1 cellular context compared by ENCODE assay signal in the genomic region with DNA sequence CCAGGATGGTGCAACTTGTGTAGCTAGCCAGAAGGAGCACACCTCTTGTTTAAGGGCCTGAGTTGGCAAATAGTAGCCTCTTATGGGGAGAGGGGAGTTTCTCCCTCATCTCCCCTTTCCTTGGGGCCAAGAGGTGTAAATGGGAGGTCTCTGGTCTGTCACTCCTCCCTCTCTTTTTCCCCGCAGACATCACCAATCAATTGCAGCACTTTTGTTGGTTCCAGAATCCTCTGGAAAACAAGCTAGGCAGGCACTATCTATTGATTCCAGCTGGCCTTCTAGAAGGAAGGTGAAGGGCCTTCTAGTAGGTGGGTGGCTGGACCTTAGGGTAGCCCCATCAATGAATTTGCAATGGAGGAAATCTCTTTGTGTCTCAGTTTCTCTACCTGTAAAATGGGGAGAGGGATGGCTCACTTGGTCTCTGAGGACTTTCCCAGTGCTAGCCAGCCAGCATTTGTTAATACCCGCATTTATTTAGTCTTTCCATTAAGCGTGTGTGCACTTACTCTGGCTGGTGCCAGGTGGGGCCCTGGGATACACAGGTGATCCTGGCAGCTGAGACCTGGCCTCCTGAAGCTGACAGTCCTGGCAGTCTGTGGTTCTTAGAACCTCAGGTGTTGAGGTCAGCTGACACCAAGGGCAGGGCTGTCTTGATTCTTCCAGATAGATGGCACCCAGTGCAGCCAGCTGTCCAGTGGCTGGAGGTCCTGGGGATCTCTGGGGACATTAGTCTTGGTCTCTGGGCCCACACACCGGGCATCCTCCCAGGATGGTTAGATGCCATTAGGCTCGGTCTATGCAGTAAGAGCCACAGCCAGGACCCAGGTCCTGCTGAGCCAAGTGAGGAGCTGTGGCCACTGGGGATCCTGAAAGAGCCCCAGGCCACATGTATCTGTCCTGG.
TF ChIP-seq lines count a peak whose summit lies in the region.

No MANE protein-coding gene starts in this region.

TF ChIP-seq in GM23338, 12 proteins besides CTCF, POLR2A, EP300 and RAD21:
- TF ChIP-seq, protein P1, sequence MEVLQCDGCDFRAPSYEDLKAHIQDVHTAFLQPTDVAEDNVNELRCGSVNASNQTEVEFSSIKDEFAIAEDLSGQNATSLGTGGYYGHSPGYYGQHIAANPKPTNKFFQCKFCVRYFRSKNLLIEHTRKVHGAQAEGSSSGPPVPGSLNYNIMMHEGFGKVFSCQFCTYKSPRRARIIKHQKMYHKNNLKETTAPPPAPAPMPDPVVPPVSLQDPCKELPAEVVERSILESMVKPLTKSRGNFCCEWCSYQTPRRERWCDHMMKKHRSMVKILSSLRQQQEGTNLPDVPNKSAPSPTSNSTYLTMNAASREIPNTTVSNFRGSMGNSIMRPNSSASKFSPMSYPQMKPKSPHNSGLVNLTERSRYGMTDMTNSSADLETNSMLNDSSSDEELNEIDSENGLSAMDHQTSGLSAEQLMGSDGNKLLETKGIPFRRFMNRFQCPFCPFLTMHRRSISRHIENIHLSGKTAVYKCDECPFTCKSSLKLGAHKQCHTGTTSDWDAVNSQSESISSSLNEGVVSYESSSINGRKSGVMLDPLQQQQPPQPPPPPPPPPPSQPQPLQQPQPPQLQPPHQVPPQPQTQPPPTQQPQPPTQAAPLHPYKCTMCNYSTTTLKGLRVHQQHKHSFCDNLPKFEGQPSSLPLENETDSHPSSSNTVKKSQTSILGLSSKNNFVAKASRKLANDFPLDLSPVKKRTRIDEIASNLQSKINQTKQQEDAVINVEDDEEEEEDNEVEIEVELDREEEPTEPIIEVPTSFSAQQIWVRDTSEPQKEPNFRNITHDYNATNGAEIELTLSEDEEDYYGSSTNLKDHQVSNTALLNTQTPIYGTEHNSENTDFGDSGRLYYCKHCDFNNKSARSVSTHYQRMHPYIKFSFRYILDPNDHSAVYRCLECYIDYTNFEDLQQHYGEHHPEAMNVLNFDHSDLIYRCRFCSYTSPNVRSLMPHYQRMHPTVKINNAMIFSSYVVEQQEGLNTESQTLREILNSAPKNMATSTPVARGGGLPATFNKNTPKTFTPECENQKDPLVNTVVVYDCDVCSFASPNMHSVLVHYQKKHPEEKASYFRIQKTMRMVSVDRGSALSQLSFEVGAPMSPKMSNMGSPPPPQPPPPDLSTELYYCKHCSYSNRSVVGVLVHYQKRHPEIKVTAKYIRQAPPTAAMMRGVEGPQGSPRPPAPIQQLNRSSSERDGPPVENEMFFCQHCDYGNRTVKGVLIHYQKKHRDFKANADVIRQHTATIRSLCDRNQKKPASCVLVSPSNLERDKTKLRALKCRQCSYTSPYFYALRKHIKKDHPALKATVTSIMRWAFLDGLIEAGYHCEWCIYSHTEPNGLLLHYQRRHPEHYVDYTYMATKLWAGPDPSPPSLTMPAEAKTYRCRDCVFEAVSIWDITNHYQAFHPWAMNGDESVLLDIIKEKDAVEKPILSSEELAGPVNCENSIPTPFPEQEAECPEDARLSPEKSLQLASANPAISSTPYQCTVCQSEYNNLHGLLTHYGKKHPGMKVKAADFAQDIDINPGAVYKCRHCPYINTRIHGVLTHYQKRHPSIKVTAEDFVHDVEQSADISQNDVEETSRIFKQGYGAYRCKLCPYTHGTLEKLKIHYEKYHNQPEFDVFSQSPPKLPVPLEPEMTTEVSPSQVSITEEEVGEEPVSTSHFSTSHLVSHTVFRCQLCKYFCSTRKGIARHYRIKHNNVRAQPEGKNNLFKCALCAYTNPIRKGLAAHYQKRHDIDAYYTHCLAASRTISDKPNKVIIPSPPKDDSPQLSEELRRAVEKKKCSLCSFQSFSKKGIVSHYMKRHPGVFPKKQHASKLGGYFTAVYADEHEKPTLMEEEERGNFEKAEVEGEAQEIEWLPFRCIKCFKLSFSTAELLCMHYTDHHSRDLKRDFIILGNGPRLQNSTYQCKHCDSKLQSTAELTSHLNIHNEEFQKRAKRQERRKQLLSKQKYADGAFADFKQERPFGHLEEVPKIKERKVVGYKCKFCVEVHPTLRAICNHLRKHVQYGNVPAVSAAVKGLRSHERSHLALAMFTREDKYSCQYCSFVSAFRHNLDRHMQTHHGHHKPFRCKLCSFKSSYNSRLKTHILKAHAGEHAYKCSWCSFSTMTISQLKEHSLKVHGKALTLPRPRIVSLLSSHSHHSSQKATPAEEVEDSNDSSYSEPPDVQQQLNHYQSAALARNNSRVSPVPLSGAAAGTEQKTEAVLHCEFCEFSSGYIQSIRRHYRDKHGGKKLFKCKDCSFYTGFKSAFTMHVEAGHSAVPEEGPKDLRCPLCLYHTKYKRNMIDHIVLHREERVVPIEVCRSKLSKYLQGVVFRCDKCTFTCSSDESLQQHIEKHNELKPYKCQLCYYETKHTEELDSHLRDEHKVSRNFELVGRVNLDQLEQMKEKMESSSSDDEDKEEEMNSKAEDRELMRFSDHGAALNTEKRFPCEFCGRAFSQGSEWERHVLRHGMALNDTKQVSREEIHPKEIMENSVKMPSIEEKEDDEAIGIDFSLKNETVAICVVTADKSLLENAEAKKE (CRISPR knock-in tag; IDR thresholded peaks at IDR 0.05) = no peak
- TF ChIP-seq POLR2AphosphoS5 (IDR thresholded peaks at IDR 0.05; ENCODE audit: low read depth) (no peak), REST (IDR thresholded peaks at IDR 0.05; ENCODE audit: unreplicated experiment) (no peak), NANOG (IDR thresholded peaks at IDR 0.05; ENCODE audit: borderline replicate concordance) (no peak), ZNF114 (CRISPR knock-in tag; IDR thresholded peaks at IDR 0.05) (no peak), JUNB (IDR thresholded peaks at IDR 0.05; ENCODE audit: unreplicated experiment) (no peak), ZNF331 (CRISPR knock-in tag; IDR thresholded peaks at IDR 0.05; ENCODE audit: low read depth) (no peak), CREB1 (CRISPR knock-in tag; IDR thresholded peaks at IDR 0.05; ENCODE audit: low read depth) (no peak)
- TF ChIP-seq, protein P2, sequence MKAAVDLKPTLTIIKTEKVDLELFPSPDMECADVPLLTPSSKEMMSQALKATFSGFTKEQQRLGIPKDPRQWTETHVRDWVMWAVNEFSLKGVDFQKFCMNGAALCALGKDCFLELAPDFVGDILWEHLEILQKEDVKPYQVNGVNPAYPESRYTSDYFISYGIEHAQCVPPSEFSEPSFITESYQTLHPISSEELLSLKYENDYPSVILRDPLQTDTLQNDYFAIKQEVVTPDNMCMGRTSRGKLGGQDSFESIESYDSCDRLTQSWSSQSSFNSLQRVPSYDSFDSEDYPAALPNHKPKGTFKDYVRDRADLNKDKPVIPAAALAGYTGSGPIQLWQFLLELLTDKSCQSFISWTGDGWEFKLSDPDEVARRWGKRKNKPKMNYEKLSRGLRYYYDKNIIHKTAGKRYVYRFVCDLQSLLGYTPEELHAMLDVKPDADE (IDR thresholded peaks at IDR 0.05) = no peak
